In genomic region chr7:89606479-89606878, GRCh38 we compare ENCODE assay signal across 15 cellular contexts.
DNase-seq lines count a peak whose midpoint lies in the region; ATAC-seq and TF ChIP-seq lines count a peak whose summit lies in the region.
"Had no signal": no experiment of that assay in that cellular context is flagged by ENCODE, and none has a peak within 500 bp of the region (broad histone marks: within the 10 kb centered on the region; RNA-seq: fewer than 3 reads in every experiment).

No MANE protein-coding gene starts in this region.

- ATAC-seq in activated CD8-positive, alpha-beta memory T cell treated with anti-CD3 and anti-CD28 coated beads, Interleukin-2, amount 10 ng/mL, durations not matched to agents 7 days and 5 days = no peak
- ATAC-seq in CD4-positive, alpha-beta T cell (ENCODE audit: poor library complexity) = no peak
- ATAC-seq in HG03135 (IDR thresholded peaks at IDR 0.05; ENCODE audit: unreplicated experiment) (no peak), HG02642 (IDR thresholded peaks at IDR 0.05; ENCODE audit: poor library complexity, unreplicated experiment) (no peak)
- ATAC-seq: HepG2, Panc1 had no signal

- peaks cover 10% of the 10 kb centered on the region for H3K4me1 Mint-ChIP-seq in activated CD8-positive, alpha-beta memory T cell treated with anti-CD3 and anti-CD28 coated beads, Interleukin-2, amount 10 ng/mL, durations not matched to agents 7 days and 5 days
- H3K4me1 Mint-ChIP-seq in CD4-positive, alpha-beta T cell (ENCODE audit: low read depth) = peaks cover 74% of the 10 kb centered on the region
- peaks cover 10 to 46% (median 28%) of the 10 kb centered on the region in 3 donors for H3K4me1 Mint-ChIP-seq in CD8-positive, alpha-beta memory T cell
- H3K4me1 Mint-ChIP-seq in activated naive CD8-positive, alpha-beta T cell (ENCODE audit: low read depth) = peaks cover 75% of the 10 kb centered on the region

- no peaks in the 10 kb centered on the region for H3K36me3 Mint-ChIP-seq in activated CD8-positive, alpha-beta memory T cell treated with anti-CD3 and anti-CD28 coated beads, Interleukin-2, amount 10 ng/mL, durations not matched to agents 7 days and 5 days
- H3K36me3 Mint-ChIP-seq in CD4-positive, alpha-beta T cell (ENCODE audit: low read depth) = peaks cover 4% of the 10 kb centered on the region
- H3K36me3 Mint-ChIP-seq in CD8-positive, alpha-beta memory T cell = no peaks in the 10 kb centered on the region
- H3K36me3 Mint-ChIP-seq in activated naive CD8-positive, alpha-beta T cell = peaks cover 2% of the 10 kb centered on the region

- H3K9me3 ChIP-seq in CD4-positive, alpha-beta T cell (ENCODE audit: control insufficient read depth, low read length) = no peaks in the 10 kb centered on the region
- H3K9me3 ChIP-seq in CD8-positive, alpha-beta memory T cell (ENCODE audit: low read length) = peaks cover 3% of the 10 kb centered on the region

- no peaks in the 10 kb centered on the region for H3K27me3 ChIP-seq in CD4-positive, alpha-beta T cell (ENCODE audit: control insufficient read depth, insufficient read depth, low read length)
- no peaks in the 10 kb centered on the region for H3K27me3 ChIP-seq in CD8-positive, alpha-beta memory T cell (ENCODE audit: insufficient read depth, low read length, poor library complexity, severe bottlenecking)

- H3K27me3 Mint-ChIP-seq in activated CD8-positive, alpha-beta memory T cell treated with anti-CD3 and anti-CD28 coated beads, Interleukin-2, amount 10 ng/mL, durations not matched to agents 7 days and 5 days = no peaks in the 10 kb centered on the region
- no peaks in the 10 kb centered on the region for H3K27me3 Mint-ChIP-seq in CD4-positive, alpha-beta T cell
- H3K27me3 Mint-ChIP-seq in CD8-positive, alpha-beta memory T cell = peaks cover 0 to 2% of the 10 kb centered on the region in 2 donors
- no peaks in the 10 kb centered on the region for H3K27me3 Mint-ChIP-seq in activated naive CD8-positive, alpha-beta T cell

- peaks cover 45% of the 10 kb centered on the region for H3K4me1 ChIP-seq in CD8-positive, alpha-beta memory T cell (ENCODE audit: insufficient read depth, low read length)

- no peak overlapping the region for H3K4me3 Mint-ChIP-seq in activated CD8-positive, alpha-beta memory T cell treated with anti-CD3 and anti-CD28 coated beads, Interleukin-2, amount 10 ng/mL, durations not matched to agents 7 days and 5 days
- peak overlapping the region; percentile 49 for H3K4me3 Mint-ChIP-seq in CD4-positive, alpha-beta T cell
- H3K4me3 Mint-ChIP-seq in CD8-positive, alpha-beta memory T cell = peak overlapping the region in 3 of 7 donors; percentile 14 to 54 (median 28)
- peak overlapping the region; percentile 51 for H3K4me3 Mint-ChIP-seq in activated naive CD8-positive, alpha-beta T cell

- H3K4me3 ChIP-seq in CD8-positive, alpha-beta memory T cell (ENCODE audit: low read length) = no peak overlapping the region

- CTCF ChIA-PET in activated CD8-positive, alpha-beta memory T cell treated with anti-CD3 and anti-CD28 coated beads, Interleukin-2, amount 10 ng/mL, durations not matched to agents 7 days and 5 days (lab: Charles Lee) = interaction anchor here (1.9 kb wide), 1 partner anchor 16 kb away, joined by 5 read pairs; no protein-coding TSS in a partner anchor
- CTCF ChIA-PET in CD4-positive, alpha-beta T cell (lab: Charles Lee) = no interaction called here
- CTCF ChIA-PET in CD8-positive, alpha-beta memory T cell (lab: Charles Lee) = no interaction called here

- DNase-seq in activated CD8-positive, alpha-beta memory T cell treated with anti-CD3 and anti-CD28 coated beads, Interleukin-2, amount 10 ng/mL, durations not matched to agents 7 days and 5 days = no peak
- DNase-seq in activated CD8-positive, alpha-beta memory T cell treated with anti-CD3 and anti-CD28 coated beads, Interleukin-2, amount 50 U/mL, for 48 hours = no peak
- no peak for DNase-seq in CD4-positive, alpha-beta T cell
- DNase-seq in CD8-positive, alpha-beta memory T cell = no peak
- no peak for DNase-seq in NCI-H187 (lab: John Stamatoyannopoulos, UW)
- DNase-seq: KG1, NCI-H1436 treated with DMSO at 0.1 percent for 48 hours, NCI-H2081, NCI-H524 had no signal

- intact Hi-C loops in CD4-positive, alpha-beta T cell (cut with DNase I, micrococcal nuclease) = no loop called here

- TF ChIP-seq CTCF in CD4-positive, alpha-beta T cell (IDR thresholded peaks at IDR 0.05) = no peak

- H3K36me3 ChIP-seq in CD8-positive, alpha-beta memory T cell (ENCODE audit: insufficient read depth, low read length) = no peaks in the 10 kb centered on the region

- POLR2A ChIA-PET in CD4-positive, alpha-beta T cell (lab: Charles Lee) = no interaction called here
- POLR2A ChIA-PET in CD8-positive, alpha-beta memory T cell (lab: Charles Lee) = no interaction called here

- H3K27ac ChIP-seq in CD4-positive, alpha-beta T cell (ENCODE audit: low read depth, low read length) = no peak overlapping the region
- no peak overlapping the region for H3K27ac ChIP-seq in CD8-positive, alpha-beta memory T cell (ENCODE audit: low read depth, low read length)
- H3K27ac ChIP-seq: C4-2B had no signal

- no peaks in the 10 kb centered on the region for H3K9me3 Mint-ChIP-seq in activated CD8-positive, alpha-beta memory T cell treated with anti-CD3 and anti-CD28 coated beads, Interleukin-2, amount 10 ng/mL, durations not matched to agents 7 days and 5 days (ENCODE audit: low read depth)
- H3K9me3 Mint-ChIP-seq in CD4-positive, alpha-beta T cell = no peaks in the 10 kb centered on the region
- peaks cover 10 to 25% (median 13%) of the 10 kb centered on the region in 5 donors for H3K9me3 Mint-ChIP-seq in CD8-positive, alpha-beta memory T cell
- no peaks in the 10 kb centered on the region for H3K9me3 Mint-ChIP-seq in activated naive CD8-positive, alpha-beta T cell (ENCODE audit: low read depth)

- peak overlapping the region; percentile 34 for H3K27ac Mint-ChIP-seq in activated CD8-positive, alpha-beta memory T cell treated with anti-CD3 and anti-CD28 coated beads, Interleukin-2, amount 10 ng/mL, durations not matched to agents 7 days and 5 days
- H3K27ac Mint-ChIP-seq in CD4-positive, alpha-beta T cell = peak overlapping the region; percentile 81
- peak overlapping the region in 5 of 8 donors; percentile 7 to 40 (median 25) for H3K27ac Mint-ChIP-seq in CD8-positive, alpha-beta memory T cell
- H3K27ac Mint-ChIP-seq in activated naive CD8-positive, alpha-beta T cell = peak overlapping the region; percentile 86

Comparison
In these comparisons a context has a peak if more than half of its experiments do, and no peak if none do; other contexts are left out.
1. H3K27ac Mint-ChIP-seq: peak in every context shown above with its lines; median percentile 86 in activated naive CD8-positive, alpha-beta T cell; 81 in CD4-positive, alpha-beta T cell; 34 in activated CD8-positive, alpha-beta memory T cell treated with anti-CD3 and anti-CD28 coated beads, Interleukin-2, amount 10 ng/mL, durations not matched to agents 7 days and 5 days; 25 in CD8-positive, alpha-beta memory T cell.